Comparison of ENCODE assay signal across 11 cellular contexts in genomic region chr2:215280326-215280725, GRCh38. TPM values are rescaled to one million over a fixed set of nuclear protein-coding genes. Genes with fewer than 3 reads are reported as not detected.
A peak's percentile ranks its signal among the peaks of the same experiment; 100 is the strongest.
DNase-seq lines count a peak whose midpoint lies in the region; ATAC-seq, FAIRE-seq and TF ChIP-seq lines count a peak whose summit lies in the region.
"Had no signal": no experiment of that assay in that cellular context is flagged by ENCODE, and none has a peak within 500 bp of the region (broad histone marks: within the 10 kb centered on the region; RNA-seq: fewer than 3 reads in every experiment).

No MANE protein-coding gene starts in this region.

- no peak overlapping the region for H3K27ac Mint-ChIP-seq in stimulated activated naive B cell treated with anti-CD40 and anti-IgM and Interleukin-4, amounts not matched to agents 10 μg/mL and 1 μg/mL and 100 μg/mL, for 72 hours

- H3K27me3 ChIP-seq in bronchial epithelial cell (ENCODE audit: control insufficient read depth, insufficient read depth, low read length) (no peaks in the 10 kb centered on the region), adrenal gland (no peaks in the 10 kb centered on the region), trophoblast cell (ENCODE audit: insufficient read depth, low read length) (no peaks in the 10 kb centered on the region)

- no peak overlapping the region for H4K91ac ChIP-seq in trophoblast cell (ENCODE audit: low read depth, low read length)

- H3K4me3 ChIP-seq in bronchial epithelial cell (ENCODE audit: low read depth, low read length), result no peak overlapping the region
- no peak overlapping the region for H3K4me3 ChIP-seq in adrenal gland
- H3K4me3 ChIP-seq in trophoblast cell (ENCODE audit: low read depth, low read length), result no peak overlapping the region

- peaks cover 0 to 4% of the 10 kb centered on the region in 2 donors for H3K27me3 Mint-ChIP-seq in stimulated activated naive B cell treated with anti-CD40 and anti-IgM and Interleukin-4, amounts not matched to agents 10 μg/mL and 1 μg/mL and 100 μg/mL, for 72 hours

- no peaks in the 10 kb centered on the region for H3K9me3 ChIP-seq in adrenal gland (replicated peaks in 1 of 3)
- H3K9me3 ChIP-seq in trophoblast cell (ENCODE audit: insufficient read depth, low read depth, low read length), result peaks cover 2% of the 10 kb centered on the region

- no peak for FAIRE-seq in bronchial epithelial cell (lab: Jason Lieb, UNC)

- no peak overlapping the region for H2BK12ac ChIP-seq in trophoblast cell (ENCODE audit: low read length)

- no peak overlapping the region for H2BK120ac ChIP-seq in trophoblast cell (ENCODE audit: insufficient read depth, low read length, poor library complexity)

- H2AFZ ChIP-seq in trophoblast cell (ENCODE audit: insufficient read depth, low read length, poor library complexity), result no peak overlapping the region

- peaks cover 5% of the 10 kb centered on the region in 2 donors for H3K4me1 Mint-ChIP-seq in stimulated activated naive B cell treated with anti-CD40 and anti-IgM and Interleukin-4, amounts not matched to agents 10 μg/mL and 1 μg/mL and 100 μg/mL, for 72 hours

- H3K4me3 Mint-ChIP-seq in stimulated activated naive B cell treated with anti-CD40 and anti-IgM and Interleukin-4, amounts not matched to agents 10 μg/mL and 1 μg/mL and 100 μg/mL, for 72 hours, result no peak overlapping the region

- no peak for TF ChIP-seq POLR2A in adrenal gland (IDR thresholded peaks at IDR 0.05)

- no peaks in the 10 kb centered on the region for H3K36me3 Mint-ChIP-seq in stimulated activated naive B cell treated with anti-CD40 and anti-IgM and Interleukin-4, amounts not matched to agents 10 μg/mL and 1 μg/mL and 100 μg/mL, for 72 hours

- DNase-seq in EL, result peak; percentile 33
- peak; percentile 7 for DNase-seq in bronchial epithelial cell (ENCODE audit: low read depth)
- DNase-seq in GM10266 (ENCODE audit: extremely low spot score), result no peak
- no peak for DNase-seq in stimulated activated naive B cell treated with anti-CD40 and anti-IgM and Interleukin-4, amounts not matched to agents 10 μg/mL and 1 μg/mL and 100 μg/mL, for 72 hours
- DNase-seq in adrenal gland, result no peak
- DNase-seq in trophoblast cell, result no peak
- DNase-seq: activated naive CD4-positive, alpha-beta T cell treated with anti-CD3 and anti-CD28 coated beads, Interleukin-2, amount 50 U/mL, for 16 hours; cortex of kidney; midbrain had no signal

- no peak overlapping the region for H3K4me2 ChIP-seq in trophoblast cell (ENCODE audit: low read length)

- H4K12ac ChIP-seq in trophoblast cell (ENCODE audit: low read depth, low read length), result no peak overlapping the region

- TF ChIP-seq CTCF in bronchial epithelial cell (IDR thresholded peaks at IDR 0.05; ENCODE audit: insufficient read depth, low read length, severe bottlenecking) (no peak), GM10266 (IDR thresholded peaks at IDR 0.05; ENCODE audit: control insufficient read depth, insufficient read depth, low read depth, missing control alignments) (no peak), adrenal gland (IDR thresholded peaks at IDR 0.05) (no peak)

- peak; percentile 58 for ATAC-seq in GM21515 (IDR thresholded peaks at IDR 0.05; ENCODE audit: unreplicated experiment)
- ATAC-seq in HG03432 (IDR thresholded peaks at IDR 0.05; ENCODE audit: unreplicated experiment), result peak; percentile 85
- no peak for ATAC-seq in stimulated activated naive B cell treated with anti-CD40 and anti-IgM and Interleukin-4, amounts not matched to agents 10 μg/mL and 1 μg/mL and 100 μg/mL, for 72 hours (replicated peaks)

- no peak overlapping the region for H4K8ac ChIP-seq in trophoblast cell (ENCODE audit: low read depth, low read length)

- no peak overlapping the region for H2AK5ac ChIP-seq in trophoblast cell (ENCODE audit: low read length)

- H3K9me3 Mint-ChIP-seq in stimulated activated naive B cell treated with anti-CD40 and anti-IgM and Interleukin-4, amounts not matched to agents 10 μg/mL and 1 μg/mL and 100 μg/mL, for 72 hours, result no peaks in the 10 kb centered on the region

- H3K79me2 ChIP-seq in trophoblast cell (ENCODE audit: control insufficient read depth, insufficient read depth, low read length, poor library complexity), result no peaks in the 10 kb centered on the region

- H3K27ac ChIP-seq in adrenal gland (no peak overlapping the region), trophoblast cell (ENCODE audit: low read depth, low read length) (no peak overlapping the region)

- intact Hi-C loops in adrenal gland (cut with DNase I), result no loop called here

- H3K4ac ChIP-seq in trophoblast cell (ENCODE audit: low read depth, low read length), result no peak overlapping the region

- H3K79me1 ChIP-seq in trophoblast cell (ENCODE audit: low read length), result no peaks in the 10 kb centered on the region

- no peak overlapping the region for H3K14ac ChIP-seq in trophoblast cell (ENCODE audit: low read length)

- H3K23ac ChIP-seq in trophoblast cell (ENCODE audit: low read length), result no peak overlapping the region

- no peak overlapping the region for H3K9ac ChIP-seq in trophoblast cell (ENCODE audit: low read length)

- H2BK5ac ChIP-seq in trophoblast cell (ENCODE audit: low read depth, low read length, poor library complexity), result no peak overlapping the region

- no peak overlapping the region for H3K18ac ChIP-seq in trophoblast cell (ENCODE audit: low read length)

- H3K4me1 ChIP-seq in adrenal gland (replicated peaks in 1 of 2), result no peaks in the 10 kb centered on the region
- H3K4me1 ChIP-seq in trophoblast cell (ENCODE audit: control insufficient read depth in 1 of 2, insufficient read depth in 2 of 2, low read length in 2 of 2), result no peaks in the 10 kb centered on the region

- H3K36me3 ChIP-seq in bronchial epithelial cell (ENCODE audit: control insufficient read depth, insufficient read depth, low read length) (no peaks in the 10 kb centered on the region), adrenal gland (replicated peaks in 1 of 2) (no peaks in the 10 kb centered on the region), trophoblast cell (ENCODE audit: control insufficient read depth in 1 of 2, insufficient read depth in 2 of 2, low read length in 2 of 2) (no peaks in the 10 kb centered on the region)

RNA-seq across cellular contexts. Expression of gene ATIC, which starts 31.5 kb away (rescaled TPM):
- 18.7 and 35.0 TPM in 2 replicates for total RNA-seq in bronchial epithelial cell
- 10 to 100 TPM; 42.0 to 92.0 (median 67.1) TPM for total RNA-seq in adrenal gland
- polyA plus RNA-seq in adrenal gland, result 100 to 1,000 TPM; 110 to 164 (median 135) TPM
- 268 and 278 TPM in 2 replicates for polyA plus RNA-seq in trophoblast cell (2013)

Comparison
In these comparisons a context has a peak if more than half of its experiments do, and no peak if none do; other contexts are left out.
1. DNase-seq: peak in EL (single experiment) and bronchial epithelial cell (single experiment); none in GM10266 (single experiment), stimulated activated naive B cell treated with anti-CD40 and anti-IgM and Interleukin-4, amounts not matched to agents 10 μg/mL and 1 μg/mL and 100 μg/mL, for 72 hours (single experiment), adrenal gland (0 of 7) and trophoblast cell (0 of 2).
2. ATAC-seq: peak in GM21515 (single experiment) and HG03432 (single experiment); none in stimulated activated naive B cell treated with anti-CD40 and anti-IgM and Interleukin-4, amounts not matched to agents 10 μg/mL and 1 μg/mL and 100 μg/mL, for 72 hours (0 of 2).